1 cellular context compared by ENCODE assay signal in the genomic region with DNA sequence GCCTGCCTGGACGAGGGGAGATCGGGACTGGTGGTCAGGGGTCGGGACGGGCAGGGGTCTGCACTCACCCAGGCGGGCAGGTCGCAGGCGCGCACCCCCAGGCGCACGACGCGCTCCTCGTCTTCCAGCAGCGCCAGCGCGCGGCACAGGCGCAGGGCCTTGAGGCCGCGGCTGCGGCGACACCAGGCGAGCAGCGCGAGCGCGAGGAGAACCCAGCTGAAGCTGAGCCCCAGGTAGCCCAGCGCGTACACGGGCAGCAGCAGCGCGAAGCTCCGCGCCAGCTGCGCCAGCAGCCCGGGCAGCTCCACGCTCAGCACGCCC.
TF ChIP-seq lines count a peak whose summit lies in the region.

No MANE protein-coding gene starts in this region.

TF ChIP-seq in GM23338, 12 proteins besides CTCF, POLR2A, EP300 and RAD21 (continued from another document):
- TF ChIP-seq, protein P1, sequence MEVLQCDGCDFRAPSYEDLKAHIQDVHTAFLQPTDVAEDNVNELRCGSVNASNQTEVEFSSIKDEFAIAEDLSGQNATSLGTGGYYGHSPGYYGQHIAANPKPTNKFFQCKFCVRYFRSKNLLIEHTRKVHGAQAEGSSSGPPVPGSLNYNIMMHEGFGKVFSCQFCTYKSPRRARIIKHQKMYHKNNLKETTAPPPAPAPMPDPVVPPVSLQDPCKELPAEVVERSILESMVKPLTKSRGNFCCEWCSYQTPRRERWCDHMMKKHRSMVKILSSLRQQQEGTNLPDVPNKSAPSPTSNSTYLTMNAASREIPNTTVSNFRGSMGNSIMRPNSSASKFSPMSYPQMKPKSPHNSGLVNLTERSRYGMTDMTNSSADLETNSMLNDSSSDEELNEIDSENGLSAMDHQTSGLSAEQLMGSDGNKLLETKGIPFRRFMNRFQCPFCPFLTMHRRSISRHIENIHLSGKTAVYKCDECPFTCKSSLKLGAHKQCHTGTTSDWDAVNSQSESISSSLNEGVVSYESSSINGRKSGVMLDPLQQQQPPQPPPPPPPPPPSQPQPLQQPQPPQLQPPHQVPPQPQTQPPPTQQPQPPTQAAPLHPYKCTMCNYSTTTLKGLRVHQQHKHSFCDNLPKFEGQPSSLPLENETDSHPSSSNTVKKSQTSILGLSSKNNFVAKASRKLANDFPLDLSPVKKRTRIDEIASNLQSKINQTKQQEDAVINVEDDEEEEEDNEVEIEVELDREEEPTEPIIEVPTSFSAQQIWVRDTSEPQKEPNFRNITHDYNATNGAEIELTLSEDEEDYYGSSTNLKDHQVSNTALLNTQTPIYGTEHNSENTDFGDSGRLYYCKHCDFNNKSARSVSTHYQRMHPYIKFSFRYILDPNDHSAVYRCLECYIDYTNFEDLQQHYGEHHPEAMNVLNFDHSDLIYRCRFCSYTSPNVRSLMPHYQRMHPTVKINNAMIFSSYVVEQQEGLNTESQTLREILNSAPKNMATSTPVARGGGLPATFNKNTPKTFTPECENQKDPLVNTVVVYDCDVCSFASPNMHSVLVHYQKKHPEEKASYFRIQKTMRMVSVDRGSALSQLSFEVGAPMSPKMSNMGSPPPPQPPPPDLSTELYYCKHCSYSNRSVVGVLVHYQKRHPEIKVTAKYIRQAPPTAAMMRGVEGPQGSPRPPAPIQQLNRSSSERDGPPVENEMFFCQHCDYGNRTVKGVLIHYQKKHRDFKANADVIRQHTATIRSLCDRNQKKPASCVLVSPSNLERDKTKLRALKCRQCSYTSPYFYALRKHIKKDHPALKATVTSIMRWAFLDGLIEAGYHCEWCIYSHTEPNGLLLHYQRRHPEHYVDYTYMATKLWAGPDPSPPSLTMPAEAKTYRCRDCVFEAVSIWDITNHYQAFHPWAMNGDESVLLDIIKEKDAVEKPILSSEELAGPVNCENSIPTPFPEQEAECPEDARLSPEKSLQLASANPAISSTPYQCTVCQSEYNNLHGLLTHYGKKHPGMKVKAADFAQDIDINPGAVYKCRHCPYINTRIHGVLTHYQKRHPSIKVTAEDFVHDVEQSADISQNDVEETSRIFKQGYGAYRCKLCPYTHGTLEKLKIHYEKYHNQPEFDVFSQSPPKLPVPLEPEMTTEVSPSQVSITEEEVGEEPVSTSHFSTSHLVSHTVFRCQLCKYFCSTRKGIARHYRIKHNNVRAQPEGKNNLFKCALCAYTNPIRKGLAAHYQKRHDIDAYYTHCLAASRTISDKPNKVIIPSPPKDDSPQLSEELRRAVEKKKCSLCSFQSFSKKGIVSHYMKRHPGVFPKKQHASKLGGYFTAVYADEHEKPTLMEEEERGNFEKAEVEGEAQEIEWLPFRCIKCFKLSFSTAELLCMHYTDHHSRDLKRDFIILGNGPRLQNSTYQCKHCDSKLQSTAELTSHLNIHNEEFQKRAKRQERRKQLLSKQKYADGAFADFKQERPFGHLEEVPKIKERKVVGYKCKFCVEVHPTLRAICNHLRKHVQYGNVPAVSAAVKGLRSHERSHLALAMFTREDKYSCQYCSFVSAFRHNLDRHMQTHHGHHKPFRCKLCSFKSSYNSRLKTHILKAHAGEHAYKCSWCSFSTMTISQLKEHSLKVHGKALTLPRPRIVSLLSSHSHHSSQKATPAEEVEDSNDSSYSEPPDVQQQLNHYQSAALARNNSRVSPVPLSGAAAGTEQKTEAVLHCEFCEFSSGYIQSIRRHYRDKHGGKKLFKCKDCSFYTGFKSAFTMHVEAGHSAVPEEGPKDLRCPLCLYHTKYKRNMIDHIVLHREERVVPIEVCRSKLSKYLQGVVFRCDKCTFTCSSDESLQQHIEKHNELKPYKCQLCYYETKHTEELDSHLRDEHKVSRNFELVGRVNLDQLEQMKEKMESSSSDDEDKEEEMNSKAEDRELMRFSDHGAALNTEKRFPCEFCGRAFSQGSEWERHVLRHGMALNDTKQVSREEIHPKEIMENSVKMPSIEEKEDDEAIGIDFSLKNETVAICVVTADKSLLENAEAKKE (CRISPR knock-in tag; IDR thresholded peaks at IDR 0.05), result no peak
- no peak for TF ChIP-seq STAT1 (IDR thresholded peaks at IDR 0.05; ENCODE audit: unreplicated experiment)
